Comparison of ENCODE assay signal across 21 cellular contexts in genomic region chr5:81965510-81965909, GRCh38.
"Had no signal": no experiment of that assay in that cellular context is flagged by ENCODE, and none has a peak within 500 bp of the region (broad histone marks: within the 10 kb centered on the region; RNA-seq: fewer than 3 reads in every experiment).

No MANE protein-coding gene starts in this region.

- FAIRE-seq: endothelial cell of umbilical vein, urothelium cell line had no signal

- H3K9me3 ChIP-seq: tibial artery had no signal

- H3K4me3 ChIP-seq: neural progenitor cell, tibial artery had no signal

- H3K27ac ChIP-seq: brain microvascular endothelial cell, neural progenitor cell, tibial artery had no signal

- DNase-seq: activated CD4-positive, alpha-beta memory T cell treated with anti-CD3 and anti-CD28 coated beads, Interleukin-2, amount 10 ng/mL, durations not matched to agents 7 days and 5 days; activated CD4-positive, alpha-beta T cell treated with anti-CD3 and anti-CD28 coated beads for 48 hours; activated CD4-positive, CD25-positive, alpha-beta regulatory T cell; activated CD8-positive, alpha-beta memory T cell treated with anti-CD3 and anti-CD28 coated beads, Interleukin-2, amount 10 ng/mL, durations not matched to agents 7 days and 5 days; activated naive CD4-positive, alpha-beta T cell; anterior cingulate cortex; brain microvascular endothelial cell; cerebellar nuclear complex; effector CD8-positive, alpha-beta T cell; hypothalamus; islet precursor cell; naive thymus-derived CD4-positive, alpha-beta T cell; right cardiac atrium; stimulated activated CD4-positive, alpha-beta T cell treated with anti-CD3 and anti-CD28 coated beads, Interleukin-2, amount 100 ng/mL, for 24 hours; stimulated activated naive CD4-positive, alpha-beta T cell treated with Interleukin-2 at 50 U/mL for 16 hours; T-helper 1 cell; T-helper 9 cell; tibial artery had no signal

- ATAC-seq: activated CD8-positive, alpha-beta memory T cell treated with anti-CD3 and anti-CD28 coated beads, Interleukin-2, amount 10 ng/mL, durations not matched to agents 7 days and 5 days; naive thymus-derived CD4-positive, alpha-beta T cell; right cardiac atrium had no signal

- H3K36me3 ChIP-seq: brain microvascular endothelial cell, neural progenitor cell, tibial artery had no signal

- H3K4me1 ChIP-seq: tibial artery had no signal

- H3K27me3 ChIP-seq: brain microvascular endothelial cell, neural progenitor cell, tibial artery had no signal
